Comparison of ENCODE assay signal across 7 cellular contexts in genomic region chr19:34151439-34151838, GRCh38.
"Had no signal": no experiment of that assay in that cellular context is flagged by ENCODE, and none has a peak within 500 bp of the region (broad histone marks: within the 10 kb centered on the region; RNA-seq: fewer than 3 reads in every experiment).

No MANE protein-coding gene starts in this region.

- DNase-seq: GDM1, GF-D8 had no signal

- H3K4me3 ChIP-seq: GM12878 had no signal

- FAIRE-seq: G401.6, GM12878, GM12891, GM12892, GM19239 had no signal

- ATAC-seq: GM12878 had no signal
